Comparison of ENCODE assay signal across 2 cellular contexts in the genomic region with DNA sequence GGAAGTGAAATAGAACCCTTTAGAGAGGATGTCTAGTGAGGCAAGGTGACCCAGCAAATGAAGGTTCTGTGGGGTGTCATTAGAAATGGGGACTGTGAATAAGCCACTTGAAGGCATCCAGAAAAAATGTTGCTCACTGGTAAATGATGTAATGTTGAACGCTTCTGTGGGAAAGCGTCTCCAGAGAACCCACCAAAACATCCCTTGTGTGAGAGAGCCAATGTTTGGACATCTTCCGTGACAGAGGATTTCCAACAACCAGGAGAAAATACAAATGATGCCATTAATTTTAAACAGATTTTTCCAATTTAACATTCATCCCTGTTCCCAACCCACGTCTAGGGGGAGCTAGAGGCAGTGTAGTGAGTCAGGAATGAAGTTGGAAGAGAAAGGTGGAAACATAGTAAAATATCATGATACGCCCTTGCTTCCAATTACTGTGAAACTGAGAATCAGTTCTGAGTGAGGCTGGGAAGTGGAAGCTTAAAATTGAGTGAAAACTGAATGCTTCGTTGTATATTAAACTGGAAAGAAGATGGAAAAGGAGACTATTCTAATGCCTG.
TF ChIP-seq lines count a peak whose summit lies in the region.

No MANE protein-coding gene starts in this region.

TF ChIP-seq in SK-N-SH, 30 proteins besides CTCF, POLR2A, EP300 and RAD21 (continued from another document):
- TF ChIP-seq TAF1 (IDR thresholded peaks at IDR 0.05; ENCODE audit: borderline replicate concordance, low read depth, low read length) (no peak), NRF1 (IDR thresholded peaks at IDR 0.05; ENCODE audit: low read depth, low read length) (no peak), MEF2A (IDR thresholded peaks at IDR 0.05; ENCODE audit: borderline replicate concordance, low read depth) (no peak), RFX5 (IDR thresholded peaks at IDR 0.05; ENCODE audit: low read length) (no peak)

TF ChIP-seq in SK-N-SH treated with all-trans-retinoic acid at 6 μM for 48 hours, 23 proteins besides CTCF, POLR2A, EP300 and RAD21 (continued from another document):
- TF ChIP-seq, protein P1, sequence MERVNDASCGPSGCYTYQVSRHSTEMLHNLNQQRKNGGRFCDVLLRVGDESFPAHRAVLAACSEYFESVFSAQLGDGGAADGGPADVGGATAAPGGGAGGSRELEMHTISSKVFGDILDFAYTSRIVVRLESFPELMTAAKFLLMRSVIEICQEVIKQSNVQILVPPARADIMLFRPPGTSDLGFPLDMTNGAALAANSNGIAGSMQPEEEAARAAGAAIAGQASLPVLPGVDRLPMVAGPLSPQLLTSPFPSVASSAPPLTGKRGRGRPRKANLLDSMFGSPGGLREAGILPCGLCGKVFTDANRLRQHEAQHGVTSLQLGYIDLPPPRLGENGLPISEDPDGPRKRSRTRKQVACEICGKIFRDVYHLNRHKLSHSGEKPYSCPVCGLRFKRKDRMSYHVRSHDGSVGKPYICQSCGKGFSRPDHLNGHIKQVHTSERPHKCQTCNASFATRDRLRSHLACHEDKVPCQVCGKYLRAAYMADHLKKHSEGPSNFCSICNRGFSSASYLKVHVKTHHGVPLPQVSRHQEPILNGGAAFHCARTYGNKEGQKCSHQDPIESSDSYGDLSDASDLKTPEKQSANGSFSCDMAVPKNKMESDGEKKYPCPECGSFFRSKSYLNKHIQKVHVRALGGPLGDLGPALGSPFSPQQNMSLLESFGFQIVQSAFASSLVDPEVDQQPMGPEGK (CRISPR knock-in tag; IDR thresholded peaks at IDR 0.05; ENCODE audit: borderline replicate concordance), result no peak
- no peak for TF ChIP-seq PPARA (CRISPR knock-in tag; IDR thresholded peaks at IDR 0.05; ENCODE audit: borderline replicate concordance)
- no peak for TF ChIP-seq OSR1 (CRISPR knock-in tag; IDR thresholded peaks at IDR 0.05)
- TF ChIP-seq ARNTL (CRISPR knock-in tag; IDR thresholded peaks at IDR 0.05; ENCODE audit: borderline replicate concordance, low read depth), result no peak
- TF ChIP-seq TCF4 (CRISPR knock-in tag; IDR thresholded peaks at IDR 0.05; ENCODE audit: borderline replicate concordance), result no peak
